ENCODE assay signal across 19 cellular contexts in genomic region chr10:101766753-101767599, GRCh38. TPM values are rescaled to one million over a fixed set of nuclear protein-coding genes. Genes with fewer than 3 reads are reported as not detected.
DNase-seq lines count a peak whose midpoint lies in the region; TF ChIP-seq lines count a peak whose summit lies in the region.
"Had no signal": no experiment of that assay in that cellular context is flagged by ENCODE, and none has a peak within 500 bp of the region (broad histone marks: within the 10 kb centered on the region; RNA-seq: fewer than 3 reads in every experiment).

No MANE protein-coding gene starts in this region.

- H3K27ac ChIP-seq in left ventricle myocardium inferior (replicated peaks) (no peak overlapping the region), sigmoid colon (no peak overlapping the region)
- H3K27ac ChIP-seq: Peyer's patch had no signal

- no peak for TF ChIP-seq EP300 in sigmoid colon (IDR thresholded peaks at IDR 0.05)

- intact Hi-C loops in cardiac septum (cut with DNase I) (no loop called here), left ventricle myocardium inferior (cut with micrococcal nuclease) (no loop called here), sigmoid colon (cut with DNase I) (no loop called here)

- no peak overlapping the region for H3K4me3 ChIP-seq in left ventricle myocardium inferior
- H3K4me3 ChIP-seq in sigmoid colon: no peak overlapping the region
- H3K4me3 ChIP-seq: GM23338, MG63, Peyer's patch had no signal

- 35 to 58% methylated on average over 12 of the region's 12 CpGs for WGBS in sigmoid colon, 2 donors

- no peaks in the 10 kb centered on the region for H3K9me3 ChIP-seq in left ventricle myocardium inferior (replicated peaks)
- no peaks in the 10 kb centered on the region for H3K9me3 ChIP-seq in sigmoid colon
- H3K9me3 ChIP-seq: MG63, Peyer's patch had no signal

- no peak for TF ChIP-seq POLR2A in sigmoid colon (IDR thresholded peaks at IDR 0.05)

- peaks cover 94% of the 10 kb centered on the region for H3K27me3 ChIP-seq in left ventricle myocardium inferior (ENCODE audit: low read depth)
- peaks cover 9 to 54% (median 29%) of the 10 kb centered on the region in 3 donors for H3K27me3 ChIP-seq in sigmoid colon
- H3K27me3 ChIP-seq: MG63 had no signal

- H3K36me3 ChIP-seq in left ventricle myocardium inferior (no peaks in the 10 kb centered on the region), sigmoid colon (no peaks in the 10 kb centered on the region)
- H3K36me3 ChIP-seq: MG63, Peyer's patch had no signal

- peak; percentile 44 for DNase-seq in cardiac septum (ENCODE audit: low spot score)
- no peak for DNase-seq in left ventricle myocardium inferior
- peak; percentile 86 for DNase-seq in mesenteric fat pad (ENCODE audit: low spot score)
- DNase-seq in sigmoid colon: peak; percentile 36
- DNase-seq in 8988T: no peak
- no peak for DNase-seq in ureter (ENCODE audit: low spot score)
- no peak for DNase-seq in activated naive CD4-positive, alpha-beta T cell (lab: John Stamatoyannopoulos, UW)
- no peak for DNase-seq in dedifferentiated amniotic fluid mesenchymal stem cell (ENCODE audit: extremely low spot score)
- DNase-seq: EL, GF-D8, MG63, NCI-H1436, NCI-H1930, NCI-H510A, Peyer's patch had no signal

- H3K4me1 ChIP-seq in left ventricle myocardium inferior: no peaks in the 10 kb centered on the region
- no peaks in the 10 kb centered on the region for H3K4me1 ChIP-seq in sigmoid colon
- H3K4me1 ChIP-seq: Peyer's patch had no signal

- TF ChIP-seq CTCF in left ventricle myocardium inferior (IDR thresholded peaks at IDR 0.05; ENCODE audit: borderline replicate concordance) (no peak), sigmoid colon (IDR thresholded peaks at IDR 0.05) (no peak)

RNA-seq across cellular contexts. Expression of gene FGF8, which starts 8.9 kb away (rescaled TPM):
- total RNA-seq in cardiac septum (not detected), left ventricle myocardium inferior (not detected), mesenteric fat pad (not detected), sigmoid colon (not detected), ureter (not detected)
- polyA plus RNA-seq in sigmoid colon: under 1 TPM in 1 of 3 donors, not detected in 2; 0.10 TPM
- total RNA-seq: A172, LHCN-M2, Peyer's patch had no signal
- polyA plus RNA-seq: AG04450 had no signal

RNA-seq across cellular contexts. Expression of gene NPM3, which starts 16.3 kb away (rescaled TPM):
- total RNA-seq in cardiac septum (8.9 TPM), left ventricle myocardium inferior (7.9 TPM), mesenteric fat pad (18.8 TPM), sigmoid colon (10 to 100 TPM; 23.0 to 45.7 (median 29.8) TPM), ureter (45.7 TPM)
- 10 to 100 TPM; 17.8 to 64.9 (median 26.4) TPM for polyA plus RNA-seq in sigmoid colon

RNA-seq across cellular contexts. Expression of gene OGA, which starts 51.3 kb away (rescaled TPM):
- total RNA-seq in cardiac septum (77.6 TPM), left ventricle myocardium inferior (96.3 TPM), mesenteric fat pad (92.7 TPM), sigmoid colon (100 to 1,000 TPM; 124 to 143 (median 140) TPM), ureter (193 TPM)
- 10 to 100 TPM; 15.7 to 60.5 (median 23.4) TPM for polyA plus RNA-seq in sigmoid colon

Comparison
In these comparisons a context has a peak if more than half of its experiments do, and no peak if none do; other contexts are left out.
1. DNase-seq: peak in cardiac septum (single experiment), mesenteric fat pad (single experiment) and sigmoid colon (single experiment); none in left ventricle myocardium inferior (single experiment), 8988T (single experiment), ureter (single experiment), activated naive CD4-positive, alpha-beta T cell (0 of 4) and dedifferentiated amniotic fluid mesenchymal stem cell (single experiment).